8 cellular contexts compared by ENCODE assay signal in genomic region chr3:20529911-20530310, GRCh38.
"Had no signal": no experiment of that assay in that cellular context is flagged by ENCODE, and none has a peak within 500 bp of the region (broad histone marks: within the 10 kb centered on the region; RNA-seq: fewer than 3 reads in every experiment).

No MANE protein-coding gene starts in this region.

- H3K9ac ChIP-seq: KMS-11 had no signal

- H3K4me3 ChIP-seq: GM23338 had no signal

- H3K27ac ChIP-seq: KMS-11 had no signal

- FAIRE-seq: H1, H54, HTR-8/SVneo had no signal

- ATAC-seq: GM23338 had no signal

- H2AFZ ChIP-seq: GM23338 had no signal

- H3K4me2 ChIP-seq: GM23338, KMS-11 had no signal

- DNase-seq: H9, HCEC 1CT, KBM-7 had no signal
